30 cellular contexts compared by ENCODE assay signal in genomic region chr3:14545251-14545635, GRCh38. TPM values are rescaled to one million over a fixed set of nuclear protein-coding genes. Genes with fewer than 3 reads are reported as not detected.
"Had no signal": no experiment of that assay in that cellular context is flagged by ENCODE, and none has a peak within 500 bp of the region (broad histone marks: within the 10 kb centered on the region; RNA-seq: fewer than 3 reads in every experiment).

No MANE protein-coding gene starts in this region.

- H2AFZ ChIP-seq: neural progenitor cell had no signal

- ATAC-seq: left lobe of liver; natural killer cell; right lobe of liver; stimulated activated effector memory CD8-positive, alpha-beta T cell treated with anti-CD3 and anti-CD28 coated beads, Interleukin-12 subunit alpha, Interleukin-12 subunit beta, amount 100 ng/mL, for 72 hours; upper lobe of right lung had no signal

- H3K27ac Mint-ChIP-seq: mesothelial cell of epicardium; naive B cell; natural killer cell; nephron progenitor cell; progenitor cell of endocrine pancreas; stimulated activated effector memory CD8-positive, alpha-beta T cell treated with anti-CD3 and anti-CD28 coated beads, Interleukin-12 subunit alpha, Interleukin-12 subunit beta, amount 100 ng/mL, for 72 hours; stimulated activated naive CD8-positive, alpha-beta T cell treated with anti-CD3 and anti-CD28 coated beads, Interleukin-15, Interleukin-2, amounts not matched to agents 100 ng/mL and 50 ng/mL, for 24 hours had no signal

- H3K4me3 ChIP-seq: lung, neural progenitor cell, ovary, right atrium auricular region, right lobe of liver, skin epidermis, suprapubic skin, thoracic aorta, tibial artery, upper lobe of right lung had no signal

- H3K36me3 Mint-ChIP-seq: immature natural killer cell; mesothelial cell of epicardium; naive B cell; natural killer cell; neural progenitor cell; stimulated activated effector memory CD8-positive, alpha-beta T cell treated with anti-CD3 and anti-CD28 coated beads, Interleukin-12 subunit alpha, Interleukin-12 subunit beta, amount 100 ng/mL, for 72 hours had no signal

- H3K9me3 ChIP-seq: neutrophil, ovary, right atrium auricular region, right lobe of liver, suprapubic skin, thoracic aorta, tibial artery, upper lobe of right lung had no signal

- H3K27ac ChIP-seq: neural progenitor cell, neutrophil, ovary, right atrium auricular region, right lobe of liver, skin epidermis, suprapubic skin, thoracic aorta, tibial artery, upper lobe of right lung had no signal

- H3K4me1 ChIP-seq: right lobe of liver, upper lobe of right lung had no signal

- H3K9me3 Mint-ChIP-seq: immature natural killer cell; mesothelial cell of epicardium; naive B cell; natural killer cell; nephron progenitor cell; neural progenitor cell; stimulated activated effector memory CD8-positive, alpha-beta T cell treated with anti-CD3 and anti-CD28 coated beads, Interleukin-12 subunit alpha, Interleukin-12 subunit beta, amount 100 ng/mL, for 72 hours; stimulated activated naive CD8-positive, alpha-beta T cell treated with anti-CD3 and anti-CD28 coated beads, Interleukin-15, Interleukin-2, amounts not matched to agents 100 ng/mL and 50 ng/mL, for 24 hours had no signal

- DNase-seq: head of caudate nucleus; hypothalamus; immature natural killer cell; mesendoderm; naive B cell; natural killer cell; nephron progenitor cell; occipital lobe; ovary; stimulated activated CD4-positive, alpha-beta T cell treated with anti-CD3 and anti-CD28 coated beads, Interleukin-4, amount 100 ng/mL, for 24 hours; stimulated activated naive CD4-positive, alpha-beta T cell; tibial artery; trophoblast cell; upper lobe of right lung had no signal

- H3K4me3 Mint-ChIP-seq: immature natural killer cell; mesothelial cell of epicardium; natural killer cell; nephron progenitor cell; neural progenitor cell; stimulated activated effector memory CD8-positive, alpha-beta T cell treated with anti-CD3 and anti-CD28 coated beads, Interleukin-12 subunit alpha, Interleukin-12 subunit beta, amount 100 ng/mL, for 72 hours; stimulated activated naive CD8-positive, alpha-beta T cell treated with anti-CD3 and anti-CD28 coated beads, Interleukin-15, Interleukin-2, amounts not matched to agents 100 ng/mL and 50 ng/mL, for 24 hours had no signal

- H3K4me2 ChIP-seq: neural progenitor cell had no signal

- H3K36me3 ChIP-seq: neural progenitor cell, neutrophil, ovary, right atrium auricular region, right lobe of liver, suprapubic skin, thoracic aorta, tibial artery, upper lobe of right lung had no signal

- H3K27me3 ChIP-seq: ovary, right atrium auricular region, right lobe of liver had no signal

- H3K4me1 Mint-ChIP-seq: immature natural killer cell, mesothelial cell of epicardium, natural killer cell had no signal

- H3K9ac ChIP-seq: neural progenitor cell had no signal

RNA-seq across cellular contexts. Expression of gene GRIP2, which starts 5.1 kb away (rescaled TPM):
- total RNA-seq: kidney epithelial cell, mononuclear cell, natural killer cell, pulmonary artery endothelial cell had no signal
- polyA plus RNA-seq: immature natural killer cell had no signal
